ENCODE assay signal across 8 cellular contexts in the genomic region with DNA sequence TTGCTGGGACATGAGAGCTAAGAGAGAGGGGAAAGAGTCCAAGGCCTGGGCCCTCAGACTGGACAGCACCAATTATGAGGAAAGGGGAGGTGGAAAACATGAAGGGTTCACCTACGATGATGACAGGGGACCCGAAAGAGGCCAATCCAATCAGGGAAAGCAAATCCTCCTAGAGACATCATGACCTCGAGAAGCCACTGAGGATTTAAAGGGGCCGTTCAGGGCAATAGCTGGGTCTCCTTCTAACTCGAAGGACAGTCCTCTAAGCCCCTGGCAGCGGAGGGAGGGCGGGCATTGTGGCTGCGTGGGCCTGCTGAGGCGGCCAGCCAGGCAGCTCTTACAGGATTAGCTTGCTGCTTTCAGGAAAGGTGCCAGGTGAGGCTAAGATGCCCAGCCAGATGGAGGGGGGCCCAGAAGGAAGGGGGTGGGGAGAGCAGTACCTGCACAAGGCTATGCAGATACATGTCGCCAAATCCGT. TPM values are rescaled to one million over a fixed set of nuclear protein-coding genes. Genes with fewer than 3 reads are reported as not detected.
DNase-seq lines count a peak whose midpoint lies in the region; ATAC-seq and TF ChIP-seq lines count a peak whose summit lies in the region.

No MANE protein-coding gene starts in this region.

- intact Hi-C loops in ovary (cut with DNase I) = no loop called here

- in situ Hi-C loops in G401 (cut with HindIII; ENCODE audit: low sequenced_read_pairs) = no loop called here

- TF ChIP-seq EP300 in ovary (IDR thresholded peaks at IDR 0.05) = no peak

- WGBS in ovary, 3 donors = 27 to 31% (median 28%) methylated on average over 11 of the region's 11 CpGs

- no peak for ATAC-seq in foreskin keratinocyte
- no peak for ATAC-seq in GM21576 (IDR thresholded peaks at IDR 0.05; ENCODE audit: unreplicated experiment)

- no peak overlapping the region for H3K27ac Mint-ChIP-seq in activated CD4-positive, alpha-beta T cell treated with anti-CD3 and anti-CD28 coated beads, Interleukin-2, amount 10 ng/mL, durations not matched to agents 7 days and 5 days

- POLR2A ChIA-PET in activated CD4-positive, alpha-beta T cell treated with anti-CD3 and anti-CD28 coated beads, Interleukin-2, amount 10 ng/mL, durations not matched to agents 7 days and 5 days (lab: Charles Lee) = no interaction called here

- H3K36me3 ChIP-seq in ovary = no peaks in the 10 kb centered on the region

- DNase-seq in G401 (ENCODE audit: low spot score) = peak; percentile 99
- DNase-seq in NCI-H82 (lab: John Stamatoyannopoulos, UW) = peak; percentile 97
- DNase-seq in coronary artery (ENCODE audit: low spot score) = no peak
- peak in 1 of 5 donors; percentile 46 for DNase-seq in ovary
- no peak for DNase-seq in foreskin keratinocyte
- DNase-seq in activated CD4-positive, alpha-beta T cell treated with anti-CD3 and anti-CD28 coated beads, Interleukin-2, amount 10 ng/mL, durations not matched to agents 7 days and 5 days = no peak
- DNase-seq in T-helper 1 cell = no peak

- no peak overlapping the region for H3K4me3 Mint-ChIP-seq in activated CD4-positive, alpha-beta T cell treated with anti-CD3 and anti-CD28 coated beads, Interleukin-2, amount 10 ng/mL, durations not matched to agents 7 days and 5 days

- H3K36me3 Mint-ChIP-seq in activated CD4-positive, alpha-beta T cell treated with anti-CD3 and anti-CD28 coated beads, Interleukin-2, amount 10 ng/mL, durations not matched to agents 7 days and 5 days (ENCODE audit: low read depth) = peaks cover 36% of the 10 kb centered on the region

- H3K4me3 ChIP-seq in coronary artery (peak overlapping the region; percentile 54), ovary (no peak overlapping the region)

- no peaks in the 10 kb centered on the region for H3K9me3 ChIP-seq in ovary

- no peak for TF ChIP-seq POLR2A in ovary (IDR thresholded peaks at IDR 0.05)

- no peak for TF ChIP-seq CTCF in coronary artery (IDR thresholded peaks at IDR 0.05)
- no peak for TF ChIP-seq CTCF in ovary (IDR thresholded peaks at IDR 0.05)
- TF ChIP-seq CTCF in foreskin keratinocyte (conservative IDR thresholded peaks at IDR 0.05) = no peak

- no peaks in the 10 kb centered on the region for H3K9me3 Mint-ChIP-seq in activated CD4-positive, alpha-beta T cell treated with anti-CD3 and anti-CD28 coated beads, Interleukin-2, amount 10 ng/mL, durations not matched to agents 7 days and 5 days

- H3K27me3 ChIP-seq in ovary (no peaks in the 10 kb centered on the region), foreskin keratinocyte (no peaks in the 10 kb centered on the region)

- no peaks in the 10 kb centered on the region for H3K27me3 Mint-ChIP-seq in activated CD4-positive, alpha-beta T cell treated with anti-CD3 and anti-CD28 coated beads, Interleukin-2, amount 10 ng/mL, durations not matched to agents 7 days and 5 days

- CTCF ChIA-PET in activated CD4-positive, alpha-beta T cell treated with anti-CD3 and anti-CD28 coated beads, Interleukin-2, amount 10 ng/mL, durations not matched to agents 7 days and 5 days (lab: Charles Lee) = interaction anchor here (0.7 to 6.6 kb wide), 4 partner anchors 8 to 95 kb away, joined by 3 to 46 read pairs (median 4); partner anchors contain the start of gene MEF2D

- H3K4me1 Mint-ChIP-seq in activated CD4-positive, alpha-beta T cell treated with anti-CD3 and anti-CD28 coated beads, Interleukin-2, amount 10 ng/mL, durations not matched to agents 7 days and 5 days = peaks cover 92% of the 10 kb centered on the region

- H3K27ac ChIP-seq in coronary artery = peak overlapping the region; percentile 96 to 100
- peak overlapping the region; percentile 17 to 26 for H3K27ac ChIP-seq in ovary
- no peak overlapping the region for H3K27ac ChIP-seq in foreskin keratinocyte

- H3K4me1 ChIP-seq in ovary (ENCODE audit: insufficient read depth) = peaks cover 81% of the 10 kb centered on the region
- H3K4me1 ChIP-seq in foreskin keratinocyte = peaks cover under 1% of the 10 kb centered on the region

RNA-seq across cellular contexts. Expression of gene MEF2D, which starts 7.4 kb away (rescaled TPM):
- 5.5 and 7.3 TPM in 2 replicates for total RNA-seq in G401 (2014; rRNA removed; shearing (Covaris generic))
- total RNA-seq in ovary = 10 to 100 TPM; 30.0 to 96.6 (median 64.0) TPM
- 10 to 100 TPM; 33.0 to 40.1 TPM for polyA plus RNA-seq in ovary
- total RNA-seq in foreskin keratinocyte = 17.2 and 18.5 TPM in 2 replicates
- polyA plus RNA-seq in foreskin keratinocyte = 13.1 and 13.3 TPM in 2 replicates
- 10 to 100 TPM; 34.0 to 39.4 TPM for total RNA-seq in activated CD4-positive, alpha-beta T cell treated with anti-CD3 and anti-CD28 coated beads, Interleukin-2, amount 10 ng/mL, durations not matched to agents 7 days and 5 days

Comparison
In these comparisons a context has a peak if more than half of its experiments do, and no peak if none do; other contexts are left out.
1. DNase-seq: peak in G401 (single experiment) and NCI-H82 (single experiment); none in coronary artery (single experiment), foreskin keratinocyte (0 of 2), activated CD4-positive, alpha-beta T cell treated with anti-CD3 and anti-CD28 coated beads, Interleukin-2, amount 10 ng/mL, durations not matched to agents 7 days and 5 days (single experiment) and T-helper 1 cell (0 of 5).